20 cellular contexts compared by ENCODE assay signal in genomic region chr6:161198176-161198575, GRCh38.
DNase-seq lines count a peak whose midpoint lies in the region; ATAC-seq, FAIRE-seq and TF ChIP-seq lines count a peak whose summit lies in the region.
"Had no signal": no experiment of that assay in that cellular context is flagged by ENCODE, and none has a peak within 500 bp of the region (broad histone marks: within the 10 kb centered on the region; RNA-seq: fewer than 3 reads in every experiment).

No MANE protein-coding gene starts in this region.

- no peak for ATAC-seq in HG02970 (IDR thresholded peaks at IDR 0.05; ENCODE audit: low FRiP score, unreplicated experiment)
- ATAC-seq: activated CD8-positive, alpha-beta memory T cell treated with anti-CD3 and anti-CD28 coated beads, Interleukin-2, amount 10 ng/mL, durations not matched to agents 7 days and 5 days; activated naive CD8-positive, alpha-beta T cell treated with anti-CD3 and anti-CD28 coated beads, Interleukin-2, amount 50 U/mL, for 24 hours; left lobe of liver; mucosa of descending colon had no signal

- no peaks in the 10 kb centered on the region for H3K27me3 ChIP-seq in bronchial epithelial cell (ENCODE audit: control insufficient read depth, insufficient read depth, low read length)
- H3K27me3 ChIP-seq: Peyer's patch, suprapubic skin had no signal

- DNase-seq in GM04504 (ENCODE audit: low read depth) (peak; percentile 42), MV-4-11 (lab: John Stamatoyannopoulos, UW) (peak; percentile 65), bronchial epithelial cell (ENCODE audit: low read depth) (peak; percentile 78), foreskin melanocyte (peak; percentile 20), DMS153 (lab: John Stamatoyannopoulos, UW) (no peak), 8988T (no peak)
- DNase-seq: activated CD4-positive, alpha-beta T cell treated with anti-CD3 and anti-CD28 coated beads for 1 hour; activated CD8-positive, alpha-beta memory T cell treated with anti-CD3 and anti-CD28 coated beads, Interleukin-2, amount 10 ng/mL, durations not matched to agents 7 days and 5 days; activated naive CD8-positive, alpha-beta T cell treated with anti-CD3 and anti-CD28 coated beads, Interleukin-2, amount 50 U/mL, for 24 hours; caudate nucleus; GOT3; mucosa of descending colon; NCI-H2029 treated with DMSO at 0.1 percent for 48 hours; NCI-H526 treated with DMSO at 0.1 percent for 48 hours; Peyer's patch; stimulated activated CD4-positive, alpha-beta T cell treated with anti-CD3 and anti-CD28 coated beads, Interleukin-12 subunit alpha, Interleukin-12 subunit beta, amount 100 ng/mL, for 4 hours had no signal

- H3K36me3 ChIP-seq in bronchial epithelial cell (ENCODE audit: control insufficient read depth, insufficient read depth, low read length): no peaks in the 10 kb centered on the region
- H3K36me3 ChIP-seq: Peyer's patch, suprapubic skin had no signal

- H3K4me3 ChIP-seq in bronchial epithelial cell (ENCODE audit: low read depth, low read length): no peak overlapping the region
- H3K4me3 ChIP-seq: mucosa of descending colon, Peyer's patch, suprapubic skin had no signal

- no peak for FAIRE-seq in bronchial epithelial cell (lab: Jason Lieb, UNC)
- FAIRE-seq: frontal cortex had no signal

- TF ChIP-seq CTCF in bronchial epithelial cell (IDR thresholded peaks at IDR 0.05; ENCODE audit: insufficient read depth, low read length, severe bottlenecking): no peak

Comparison
In these comparisons a context has a peak if more than half of its experiments do, and no peak if none do; other contexts are left out.
1. DNase-seq: peak in GM04504 (single experiment), MV-4-11 (single experiment), bronchial epithelial cell (single experiment) and foreskin melanocyte (single experiment); none in DMS153 (single experiment) and 8988T (single experiment).